ENCODE assay signal across 8 cellular contexts in genomic region chr5:95959051-95959963, GRCh38. TPM values are rescaled to one million over a fixed set of nuclear protein-coding genes. Genes with fewer than 3 reads are reported as not detected.
A peak's percentile ranks its signal among the peaks of the same experiment; 100 is the strongest.
DNase-seq lines count a peak whose midpoint lies in the region; ATAC-seq, FAIRE-seq and TF ChIP-seq lines count a peak whose summit lies in the region.

No MANE protein-coding gene starts in this region.

- H3K27ac Mint-ChIP-seq in activated CD8-positive, alpha-beta T cell treated with anti-CD3 and anti-CD28 coated beads for 36 hours: no peak overlapping the region

- H3K4me3 Mint-ChIP-seq in activated CD8-positive, alpha-beta T cell treated with anti-CD3 and anti-CD28 coated beads for 36 hours: peak overlapping the region; percentile 95

- no peaks in the 10 kb centered on the region for H3K36me3 ChIP-seq in H7 (replicated peaks; ENCODE audit: control insufficient read depth, insufficient read depth, low read length)
- H3K36me3 ChIP-seq in small intestine (ENCODE audit: control insufficient read depth in 2 of 2, insufficient read depth in 2 of 2, low read length in 2 of 2): no peaks in the 10 kb centered on the region

- CTCF ChIA-PET in activated CD8-positive, alpha-beta T cell treated with anti-CD3 and anti-CD28 coated beads for 36 hours (lab: Charles Lee): interaction anchor here (0.8 to 3.2 kb wide), 5 partner anchors 36 to 377 kb away, joined by 3 to 15 read pairs (median 4); no protein-coding TSS in a partner anchor

- H3K4me3 ChIP-seq in H7 (ENCODE audit: insufficient read depth, low read depth, low read length) (no peak overlapping the region; the same call in 1 of the 2 replicates), iPS-11a (ENCODE audit: low read depth, low read length) (peak overlapping the region; percentile 74), small intestine (ENCODE audit: low read depth in 1 of 2, low read length in 2 of 2) (peak overlapping the region; percentile 75 to 86)

- H3K9me3 ChIP-seq in small intestine (ENCODE audit: control insufficient read depth, low read depth): no peaks in the 10 kb centered on the region

- intact Hi-C loops in activated CD8-positive, alpha-beta T cell treated with anti-CD3 and anti-CD28 coated beads for 36 hours (cut with micrococcal nuclease): no loop called here

- H3K36me3 Mint-ChIP-seq in activated CD8-positive, alpha-beta T cell treated with anti-CD3 and anti-CD28 coated beads for 36 hours (ENCODE audit: low read depth): peaks cover 28% of the 10 kb centered on the region

- no peak for ATAC-seq in activated CD8-positive, alpha-beta T cell treated with anti-CD3 and anti-CD28 coated beads for 36 hours
- ATAC-seq in HG02678 (IDR thresholded peaks at IDR 0.05; ENCODE audit: unreplicated experiment) (no peak), GM18858 (IDR thresholded peaks at IDR 0.05; ENCODE audit: unreplicated experiment) (no peak)

- WGBS in small intestine, 3 donors: 28 to 63% (median 35%) methylated on average over 10 of the region's 10 CpGs

- peak; percentile 32 for DNase-seq in H7
- peak; percentile 1 for DNase-seq in activated CD8-positive, alpha-beta T cell treated with anti-CD3 and anti-CD28 coated beads for 36 hours
- peak; percentile 27 for DNase-seq in small intestine
- no peak for DNase-seq in NK-92 (lab: John Stamatoyannopoulos, UW; ENCODE audit: unreplicated experiment)
- no peak for DNase-seq in GF-D8 (lab: John Stamatoyannopoulos, UW)

- no peaks in the 10 kb centered on the region for H3K9me3 Mint-ChIP-seq in activated CD8-positive, alpha-beta T cell treated with anti-CD3 and anti-CD28 coated beads for 36 hours

- H3K27me3 ChIP-seq in H7 (ENCODE audit: control insufficient read depth, insufficient read depth, low read length) (peaks cover 10% of the 10 kb centered on the region), small intestine (ENCODE audit: control insufficient read depth in 2 of 2, insufficient read depth in 2 of 2, low read length in 2 of 2) (no peaks in the 10 kb centered on the region)

- H3K4me1 Mint-ChIP-seq in activated CD8-positive, alpha-beta T cell treated with anti-CD3 and anti-CD28 coated beads for 36 hours (ENCODE audit: low read depth): peaks cover 55% of the 10 kb centered on the region

- TF ChIP-seq CTCF in activated CD8-positive, alpha-beta T cell treated with anti-CD3 and anti-CD28 coated beads for 36 hours (IDR thresholded peaks at IDR 0.05): no peak

- peaks cover 4 to 13% of the 10 kb centered on the region in 2 donors for H3K4me1 ChIP-seq in small intestine (ENCODE audit: control insufficient read depth in 2 of 2, insufficient read depth in 1 of 2, low read depth in 1 of 2, low read length in 1 of 2)

- POLR2A ChIA-PET in activated CD8-positive, alpha-beta T cell treated with anti-CD3 and anti-CD28 coated beads for 36 hours (lab: Charles Lee): interaction anchor here (2.1 kb wide), 1 partner anchor 10 kb away, joined by 9 read pairs; no protein-coding TSS in a partner anchor

- peak overlapping the region in 1 of 2 donors; percentile 100 for H3K27ac ChIP-seq in small intestine (ENCODE audit: low read depth in 1 of 2, low read length in 1 of 2)

- FAIRE-seq in small intestine (lab: Jason Lieb, UNC): no peak

- no peaks in the 10 kb centered on the region for H3K27me3 Mint-ChIP-seq in activated CD8-positive, alpha-beta T cell treated with anti-CD3 and anti-CD28 coated beads for 36 hours

RNA-seq across cellular contexts. Expression of gene ELL2, which starts 2.3 kb away (rescaled TPM):
- total RNA-seq in H7 (2014; rRNA removed; shearing (Covaris generic)): 13.9 and 14.4 TPM in 2 replicates
- total RNA-seq in activated CD8-positive, alpha-beta T cell treated with anti-CD3 and anti-CD28 coated beads for 36 hours: 10 to 100 TPM; 39.7 to 46.3 TPM
- 10 to 100 TPM in 2 of 3 donors, 1 to 10 TPM in 1; 9.7 to 13.9 (median 10.5) TPM for polyA plus RNA-seq in small intestine

Comparison
In these comparisons a context has a peak if more than half of its experiments do, and no peak if none do; other contexts are left out.
1. DNase-seq: peak in H7 (single experiment), activated CD8-positive, alpha-beta T cell treated with anti-CD3 and anti-CD28 coated beads for 36 hours (single experiment) and small intestine (single experiment); none in NK-92 (single experiment) and GF-D8 (single experiment).